ENCODE assay signal across 1 cellular context in the genomic region with DNA sequence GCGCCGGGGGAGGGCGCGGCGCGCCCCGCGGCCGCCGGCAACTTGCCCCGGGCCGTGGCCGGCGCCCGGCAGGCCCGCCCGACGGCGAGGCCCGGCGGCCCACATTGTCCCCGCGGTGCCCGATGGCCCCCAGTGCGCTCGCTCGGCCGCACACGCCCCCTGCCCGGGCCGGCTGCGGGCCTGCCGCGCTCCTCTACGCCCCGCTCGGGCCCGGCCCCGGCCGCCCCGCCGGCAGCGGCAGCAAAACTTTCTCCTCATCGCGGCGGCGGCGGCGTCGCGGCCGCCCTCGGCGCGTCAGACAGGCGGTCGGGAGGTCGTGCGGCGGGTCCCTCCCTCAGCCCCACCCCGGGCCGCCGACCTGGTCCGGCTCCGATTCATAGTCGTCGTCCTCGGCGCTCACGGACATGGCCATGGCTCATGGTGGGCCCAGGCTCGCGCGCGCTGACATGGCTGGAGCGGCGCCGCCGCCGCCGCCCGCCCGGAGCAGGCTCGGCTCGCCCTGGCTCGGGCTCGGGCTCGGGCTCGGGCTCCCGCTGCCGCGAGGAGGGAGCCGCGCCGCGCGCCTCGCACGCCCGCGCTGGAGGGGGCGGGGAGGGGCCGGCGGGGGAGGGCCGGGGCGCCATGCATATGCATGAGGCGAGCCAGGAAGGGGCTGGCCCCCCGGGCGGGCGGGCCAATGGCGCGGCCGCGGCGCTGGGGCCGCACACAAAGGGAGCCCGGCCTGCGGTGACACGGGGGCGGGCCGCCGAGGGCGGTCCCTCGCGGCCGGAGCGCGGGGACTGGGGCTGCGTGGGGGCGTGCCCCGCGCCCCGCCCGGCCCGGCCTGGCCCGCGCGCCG.
TF ChIP-seq lines count a peak whose summit lies in the region.

No MANE protein-coding gene starts in this region.

TF ChIP-seq in H1, 55 proteins besides CTCF, POLR2A, EP300 and RAD21 (continued from another document):
- TF ChIP-seq BACH1 (IDR thresholded peaks at IDR 0.05; ENCODE audit: low read length) (no peak; the same call in 1 of the 2 replicates), POU5F1 (IDR thresholded peaks at IDR 0.05; ENCODE audit: low read depth, low read length) (peak; percentile 61; the same call in 1 of the 2 replicates), YY1 (IDR thresholded peaks at IDR 0.05; ENCODE audit: low read depth, low read length) (0 out of 2 replicates have a peak, but pooled peaks have one; percentile 26), BRCA1 (IDR thresholded peaks at IDR 0.05; ENCODE audit: low read depth, low read length) (no peak)
- TF ChIP-seq, protein P1, sequence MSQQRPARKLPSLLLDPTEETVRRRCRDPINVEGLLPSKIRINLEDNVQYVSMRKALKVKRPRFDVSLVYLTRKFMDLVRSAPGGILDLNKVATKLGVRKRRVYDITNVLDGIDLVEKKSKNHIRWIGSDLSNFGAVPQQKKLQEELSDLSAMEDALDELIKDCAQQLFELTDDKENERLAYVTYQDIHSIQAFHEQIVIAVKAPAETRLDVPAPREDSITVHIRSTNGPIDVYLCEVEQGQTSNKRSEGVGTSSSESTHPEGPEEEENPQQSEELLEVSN (IDR thresholded peaks at IDR 0.05): 0 out of 2 replicates have a peak, but pooled peaks have one; percentile 26
